29 cellular contexts compared by ENCODE assay signal in genomic region chr17:21124096-21124495, GRCh38. TPM values are rescaled to one million over a fixed set of nuclear protein-coding genes. Genes with fewer than 3 reads are reported as not detected.
A peak's percentile ranks its signal among the peaks of the same experiment; 100 is the strongest.
DNase-seq lines count a peak whose midpoint lies in the region; ATAC-seq and TF ChIP-seq lines count a peak whose summit lies in the region.
"Had no signal": no experiment of that assay in that cellular context is flagged by ENCODE, and none has a peak within 500 bp of the region (broad histone marks: within the 10 kb centered on the region; RNA-seq: fewer than 3 reads in every experiment).

No MANE protein-coding gene starts in this region.

- TF ChIP-seq CTCF in GM23338 (conservative IDR thresholded peaks at IDR 0.05; ENCODE audit: low read depth in 2 of 2): no peak

- H3K27ac ChIP-seq in GM23338 (ENCODE audit: low read depth): peak overlapping the region; percentile 74
- H3K27ac ChIP-seq: esophagus squamous epithelium, PC-9, right lobe of liver, upper lobe of left lung had no signal

- peaks cover 21% of the 10 kb centered on the region for H3K79me2 ChIP-seq in GM23338 (replicated peaks; ENCODE audit: insufficient read depth)

- H3K4me3 Mint-ChIP-seq in GM23338: no peak overlapping the region
- H3K4me3 Mint-ChIP-seq: activated CD4-positive, alpha-beta memory T cell treated with anti-CD3 and anti-CD28 coated beads for 36 hours; activated naive CD4-positive, alpha-beta T cell treated with anti-CD3 and anti-CD28 coated beads, Interleukin-2, amount 50 U/mL, for 24 hours; stimulated activated memory B cell treated with anti-CD40 and anti-IgM and Interleukin-4, amounts not matched to agents 10 μg/mL and 1 μg/mL and 100 μg/mL, for 72 hours had no signal

- no peak overlapping the region for H3K4me2 ChIP-seq in GM23338
- H3K4me2 ChIP-seq: PC-9 had no signal

- H3K27me3 Mint-ChIP-seq in GM23338 (ENCODE audit: insufficient read depth, low read depth, poor library complexity): peaks cover 16% of the 10 kb centered on the region
- H3K27me3 Mint-ChIP-seq: activated naive CD4-positive, alpha-beta T cell treated with anti-CD3 and anti-CD28 coated beads, Interleukin-2, amount 50 U/mL, for 24 hours; stimulated activated memory B cell treated with anti-CD40 and anti-IgM and Interleukin-4, amounts not matched to agents 10 μg/mL and 1 μg/mL and 100 μg/mL, for 72 hours had no signal

- H3K4me1 ChIP-seq in GM23338 (ENCODE audit: insufficient read depth): peaks cover 26% of the 10 kb centered on the region
- H3K4me1 ChIP-seq: BE2C had no signal

- 0 out of 2 replicates have a peak, but pooled peaks cover 4% of the 10 kb centered on the region for H3K9me2 ChIP-seq in GM23338 (ENCODE audit: insufficient read depth)

- no peak overlapping the region for H2AFZ ChIP-seq in GM23338
- H2AFZ ChIP-seq: PC-9 had no signal

- H3K4me1 Mint-ChIP-seq in GM23338: peaks cover 25% of the 10 kb centered on the region

- no peak overlapping the region for H3K4me3 ChIP-seq in GM23338
- H3K4me3 ChIP-seq: esophagus squamous epithelium, PC-9, right lobe of liver, upper lobe of left lung had no signal

- ATAC-seq in GM23338: no peak
- ATAC-seq: right lobe of liver; stimulated activated memory B cell treated with anti-CD40 and anti-IgM and Interleukin-4, amounts not matched to agents 10 μg/mL and 1 μg/mL and 100 μg/mL, for 72 hours had no signal

- no peak overlapping the region; the same call in 1 of the 2 replicates for H3K27ac Mint-ChIP-seq in GM23338
- H3K27ac Mint-ChIP-seq: activated B cell treated with CpG ODN at 0.5 μM for 24 hours; memory B cell; stimulated activated memory B cell treated with anti-CD40 and anti-IgM and Interleukin-4, amounts not matched to agents 10 μg/mL and 1 μg/mL and 100 μg/mL, for 72 hours had no signal

- no peaks in the 10 kb centered on the region for H3K27me3 ChIP-seq in GM23338 (ENCODE audit: insufficient read depth)
- H3K27me3 ChIP-seq: right lobe of liver, upper lobe of left lung had no signal

- DNase-seq in AML-193 (lab: John Stamatoyannopoulos, UW): peak; percentile 84 to 92
- peak; percentile 43 for DNase-seq in GM23338 (ENCODE audit: low spot score)
- peak; percentile 17 for DNase-seq in OCI-M1 (lab: John Stamatoyannopoulos, UW)
- peak; percentile 30 for DNase-seq in dermis blood vessel endothelial cell
- DNase-seq in NCI-H524 (lab: John Stamatoyannopoulos, UW): no peak
- DNase-seq in NCI-H1092 treated with DMSO at 0.1 percent for 48 hours (lab: John Stamatoyannopoulos, UW): no peak
- no peak for DNase-seq in KG1 (lab: John Stamatoyannopoulos, UW)
- DNase-seq in middle frontal gyrus (ENCODE audit: extremely low spot score, low spot score): no peak
- DNase-seq: activated B cell treated with CpG ODN at 0.5 μM for 24 hours; activated CD4-positive, alpha-beta memory T cell treated with anti-CD3 and anti-CD28 coated beads for 36 hours; activated CD8-positive, alpha-beta memory T cell treated with anti-CD3 and anti-CD28 coated beads, Interleukin-2, amount 50 U/mL, for 4 hours; BE2C; COR-L47; DND-41; esophagus squamous epithelium; foreskin melanocyte; hippocampal formation; immature natural killer cell; MM.1S; NCI-H1694; right lobe of liver; SHP77; stimulated activated CD4-positive, alpha-beta T cell treated with anti-CD3 and anti-CD28 coated beads, Interleukin-4, amount 100 ng/mL, for 4 hours had no signal

- no peaks in the 10 kb centered on the region for H4K20me1 ChIP-seq in GM23338 (replicated peaks; ENCODE audit: insufficient read depth)

- peaks cover 8% of the 10 kb centered on the region; the same call in 1 of the 2 replicates for H3F3A ChIP-seq in GM23338 (replicated peaks; ENCODE audit: low read depth)

- H3K9me3 Mint-ChIP-seq in GM23338: 0 out of 3 replicates have a peak, but pooled peaks cover 3% of the 10 kb centered on the region
- H3K9me3 Mint-ChIP-seq: activated B cell treated with CpG ODN at 0.5 μM for 24 hours; activated CD4-positive, alpha-beta memory T cell treated with anti-CD3 and anti-CD28 coated beads for 36 hours; activated naive CD4-positive, alpha-beta T cell treated with anti-CD3 and anti-CD28 coated beads, Interleukin-2, amount 50 U/mL, for 24 hours; immature natural killer cell; neural crest cell; stimulated activated memory B cell treated with anti-CD40 and anti-IgM and Interleukin-4, amounts not matched to agents 10 μg/mL and 1 μg/mL and 100 μg/mL, for 72 hours had no signal

- H3K36me3 Mint-ChIP-seq in GM23338 (ENCODE audit: low read depth): no peaks in the 10 kb centered on the region; the same call in 2 of the 3 replicates
- H3K36me3 Mint-ChIP-seq: activated naive CD4-positive, alpha-beta T cell treated with anti-CD3 and anti-CD28 coated beads, Interleukin-2, amount 50 U/mL, for 24 hours; immature natural killer cell; memory B cell; stimulated activated memory B cell treated with anti-CD40 and anti-IgM and Interleukin-4, amounts not matched to agents 10 μg/mL and 1 μg/mL and 100 μg/mL, for 72 hours had no signal

- H3K36me3 ChIP-seq in GM23338 (ENCODE audit: insufficient read depth): no peaks in the 10 kb centered on the region
- H3K36me3 ChIP-seq: BE2C, esophagus squamous epithelium, right lobe of liver, upper lobe of left lung had no signal

TF ChIP-seq in GM23338, 12 proteins besides CTCF, POLR2A, EP300 and RAD21:
- TF ChIP-seq EZH2 (IDR thresholded peaks at IDR 0.05; ENCODE audit: low read depth, unreplicated experiment) (no peak), POLR2AphosphoS5 (IDR thresholded peaks at IDR 0.05; ENCODE audit: low read depth) (no peak), ZNF331 (CRISPR knock-in tag; IDR thresholded peaks at IDR 0.05; ENCODE audit: low read depth) (no peak), REST (IDR thresholded peaks at IDR 0.05; ENCODE audit: unreplicated experiment) (no peak)

RNA-seq across cellular contexts. Expression of gene DHRS7B, which starts 2.7 kb away (rescaled TPM):
- total RNA-seq in GM23338 (2014; rRNA removed; shearing (Covaris generic)): 24.7 and 26.6 TPM in 2 replicates
- polyA plus RNA-seq in GM23338 (2016; fragmentation: Nextera tagmentation; extraction: Ambion mirVana): 26.8 and 27.9 TPM in 2 replicates
- 13.3 and 22.0 TPM in 2 replicates for total RNA-seq in dermis blood vessel endothelial cell

Comparison
In these comparisons a context has a peak if more than half of its experiments do, and no peak if none do; other contexts are left out.
1. DNase-seq: peak in AML-193 (2 of 2), GM23338 (single experiment), OCI-M1 (single experiment) and dermis blood vessel endothelial cell (single experiment); none in NCI-H524 (0 of 2), NCI-H1092 treated with DMSO at 0.1 percent for 48 hours (single experiment), KG1 (single experiment) and middle frontal gyrus (single experiment).